Comparison of ENCODE assay signal across 19 cellular contexts in genomic region chr2:98940102-98940501, GRCh38. TPM values are rescaled to one million over a fixed set of nuclear protein-coding genes. Genes with fewer than 3 reads are reported as not detected.
DNase-seq lines count a peak whose midpoint lies in the region; ATAC-seq and TF ChIP-seq lines count a peak whose summit lies in the region.
"Had no signal": no experiment of that assay in that cellular context is flagged by ENCODE, and none has a peak within 500 bp of the region (broad histone marks: within the 10 kb centered on the region; RNA-seq: fewer than 3 reads in every experiment).

No MANE protein-coding gene starts in this region.

- ATAC-seq in HG03460 (IDR thresholded peaks at IDR 0.05; ENCODE audit: unreplicated experiment) = no peak
- ATAC-seq: A549; CD8-positive, alpha-beta T cell had no signal

- H3K27ac Mint-ChIP-seq in chondrocyte (ENCODE audit: unreplicated experiment) = peak overlapping the region; percentile 36
- H3K27ac Mint-ChIP-seq: B cell; CD4-positive, alpha-beta T cell; CD8-positive, alpha-beta T cell had no signal

- CTCF ChIA-PET in HEK293 (lab: Yijun Ruan, JAX) (no interaction called here), OCI-LY7 (lab: Charles Lee; ENCODE audit: unreplicated experiment) (interaction anchor here (0.5 to 0.7 kb wide), 2 partner anchors 9 to 1401 kb away, joined by 3 read pairs; no protein-coding TSS in a partner anchor)

- H3K36me3 ChIP-seq in HEK293 (ENCODE audit: control insufficient read depth in 2 of 2, insufficient read depth in 1 of 2, low read length in 2 of 2) = no peaks in the 10 kb centered on the region
- no peaks in the 10 kb centered on the region for H3K36me3 ChIP-seq in OCI-LY7 (ENCODE audit: insufficient read depth, low read length)
- H3K36me3 ChIP-seq: BLaER1 treated with 17β-estradiol and CSF1 and Interleukin-3, amounts not matched to agents 10 nM and 100 nM had no signal

- H3K36me3 Mint-ChIP-seq in chondrocyte (ENCODE audit: low read depth) = no peaks in the 10 kb centered on the region
- H3K36me3 Mint-ChIP-seq: CD8-positive, alpha-beta T cell had no signal

- intact Hi-C loops in OCI-LY7 (cut with micrococcal nuclease; ENCODE audit: unreplicated experiment) = no loop called here

- H3K79me2 ChIP-seq in OCI-LY7 (ENCODE audit: insufficient read depth, low read depth, low read length) = no peaks in the 10 kb centered on the region

- H3K4me1 ChIP-seq in HEK293 (ENCODE audit: control insufficient read depth, insufficient read depth, low read length) = no peaks in the 10 kb centered on the region; the same call in 1 of the 2 replicates
- H3K4me1 ChIP-seq in OCI-LY7 (ENCODE audit: insufficient read depth, low read length, poor library complexity, severe bottlenecking) = no peaks in the 10 kb centered on the region
- H3K4me1 ChIP-seq: A549; BLaER1 treated with 17β-estradiol and CSF1 and Interleukin-3, amounts not matched to agents 10 nM and 100 nM; Caco-2 had no signal

- H3K9me2 ChIP-seq in OCI-LY7 (ENCODE audit: insufficient read depth, low read length) = no peaks in the 10 kb centered on the region

- no TSS peak for BruUV-seq in OCI-LY7 (replicated peaks; lab: Mats Ljungman, UMichigan)

- H3K27me3 Mint-ChIP-seq in chondrocyte (ENCODE audit: low read depth) = no peaks in the 10 kb centered on the region

- no peaks in the 10 kb centered on the region for H4K20me1 ChIP-seq in OCI-LY7 (ENCODE audit: insufficient read depth, low read length)
- H4K20me1 ChIP-seq: BLaER1 treated with 17β-estradiol and CSF1 and Interleukin-3, amounts not matched to agents 10 nM and 100 nM had no signal

- H2AFZ ChIP-seq in OCI-LY7 (ENCODE audit: low read length) = no peak overlapping the region

- H3K27ac ChIP-seq in HEK293 (ENCODE audit: extremely low read depth, low read depth, low read length) (no peak overlapping the region), OCI-LY7 (ENCODE audit: low read depth, low read length, poor library complexity, severe bottlenecking) (no peak overlapping the region)
- H3K27ac ChIP-seq: 22Rv1; A549; BLaER1 treated with 17β-estradiol and CSF1 and Interleukin-3, amounts not matched to agents 10 nM and 100 nM; C4-2B had no signal

- POLR2A ChIA-PET in HEK293 (lab: Yijun Ruan, JAX) = no interaction called here
- POLR2A ChIA-PET in OCI-LY7 (lab: Charles Lee) = no interaction called here

- H3K4me3 Mint-ChIP-seq in chondrocyte (ENCODE audit: unreplicated experiment) = no peak overlapping the region
- H3K4me3 Mint-ChIP-seq: B cell; CD4-positive, alpha-beta T cell; CD8-positive, alpha-beta T cell had no signal

- TF ChIP-seq CTCF in HEK293 (tag by site-specific recombination; IDR thresholded peaks at IDR 0.05) (no peak), chondrocyte (IDR thresholded peaks at IDR 0.05) (no peak), OCI-LY7 (conservative IDR thresholded peaks at IDR 0.05; ENCODE audit: low read length) (no peak)

- H3K4me2 ChIP-seq in OCI-LY7 (ENCODE audit: low read length) = no peak overlapping the region
- H3K4me2 ChIP-seq: A549; BLaER1 treated with 17β-estradiol and CSF1 and Interleukin-3, amounts not matched to agents 10 nM and 100 nM had no signal

- H3K9me3 Mint-ChIP-seq in chondrocyte (ENCODE audit: low read depth) = peaks cover 5% of the 10 kb centered on the region
- H3K9me3 Mint-ChIP-seq: CD4-positive, alpha-beta T cell; CD8-positive, alpha-beta T cell had no signal

- DNase-seq in DMS79 (lab: John Stamatoyannopoulos, UW) (peak; percentile 10), DMS79 treated with DMSO at 0.1 percent for 48 hours (lab: John Stamatoyannopoulos, UW) (no peak), chondrocyte (ENCODE audit: low spot score) (no peak), renal cortical epithelial cell (ENCODE audit: low read depth) (peak; percentile 90), globus pallidus (ENCODE audit: low spot score) (no peak), OCI-LY7 (ENCODE audit: low spot score) (no peak)
- DNase-seq: AML-193; Caco-2; Calu3; CD4-positive, alpha-beta T cell; CD8-positive, alpha-beta T cell; GF-D8 had no signal

- H3K4me3 ChIP-seq in HEK293 (ENCODE audit: low read depth, low read length) = no peak overlapping the region
- H3K4me3 ChIP-seq in OCI-LY7 (ENCODE audit: low read depth, low read length, poor library complexity, severe bottlenecking) = no peak overlapping the region
- H3K4me3 ChIP-seq: A549; BLaER1 treated with 17β-estradiol and CSF1 and Interleukin-3, amounts not matched to agents 10 nM and 100 nM had no signal

- H3K4me1 Mint-ChIP-seq in chondrocyte (ENCODE audit: low read depth) = peaks cover 46% of the 10 kb centered on the region

- H3K9me3 ChIP-seq in HEK293 (ENCODE audit: control insufficient read depth, insufficient read depth, low read depth, low read length) (no peaks in the 10 kb centered on the region), OCI-LY7 (ENCODE audit: low read length) (no peaks in the 10 kb centered on the region)
- H3K9me3 ChIP-seq: A549, Caco-2 had no signal

TF ChIP-seq in HEK293, 187 proteins besides CTCF, POLR2A, EP300 and RAD21:
- TF ChIP-seq ZNF404 (tag by site-specific recombination; IDR thresholded peaks at IDR 0.05) (no peak), ZFHX2 (tag by site-specific recombination; conservative IDR thresholded peaks at IDR 0.05) (peak; percentile 92), EGR2 (tag by site-specific recombination; IDR thresholded peaks at IDR 0.05; ENCODE audit: low read depth) (peak; percentile 94)

RNA-seq across cellular contexts. Expression of gene CRACDL, which starts 4.1 kb away (rescaled TPM):
- total RNA-seq in chondrocyte (17.0 to 50.4 TPM (median 19.9 TPM) in 3 replicates), renal cortical epithelial cell (3.0 and 6.3 TPM in 2 replicates), OCI-LY7 (2022) (0.13 and 0.59 TPM in 2 replicates)
- total RNA-seq in OCI-LY7 (2014; rRNA removed; shearing (Covaris generic)) = 0.03 TPM in 1 of 2 replicates, not detected in the other

Comparison
In these comparisons a context has a peak if more than half of its experiments do, and no peak if none do; other contexts are left out.
1. DNase-seq: peak in DMS79 (single experiment) and renal cortical epithelial cell (single experiment); none in DMS79 treated with DMSO at 0.1 percent for 48 hours (single experiment), chondrocyte (single experiment), globus pallidus (single experiment) and OCI-LY7 (single experiment).